ENCODE assay signal across 20 cellular contexts in genomic region chr18:58320907-58321561, GRCh38.
DNase-seq lines count a peak whose midpoint lies in the region; ATAC-seq, FAIRE-seq and TF ChIP-seq lines count a peak whose summit lies in the region.
"Had no signal": no experiment of that assay in that cellular context is flagged by ENCODE, and none has a peak within 500 bp of the region (broad histone marks: within the 10 kb centered on the region; RNA-seq: fewer than 3 reads in every experiment).

No MANE protein-coding gene starts in this region.

- no peaks in the 10 kb centered on the region for H4K20me1 ChIP-seq in GM12878 (ENCODE audit: control insufficient read depth, insufficient read depth)

- TF ChIP-seq EP300 in GM12878 (IDR thresholded peaks at IDR 0.05; ENCODE audit: borderline replicate concordance in 1 of 2, control insufficient read depth in 1 of 2, low read depth in 2 of 2, low read length in 2 of 2) (no peak), upper lobe of left lung (IDR thresholded peaks at IDR 0.05) (no peak)

- no peak overlapping the region for H2BK120ac ChIP-seq in mesenchymal stem cell (ENCODE audit: low read depth, low read length)

- H3K18ac ChIP-seq in mesenchymal stem cell (ENCODE audit: low read depth in 1 of 2, low read length in 2 of 2): no peak overlapping the region

- TF ChIP-seq RAD21 in GM12878 (IDR thresholded peaks at IDR 0.05; ENCODE audit: insufficient read depth, low read depth, low read length): no peak

- H3K27ac ChIP-seq in left ventricle myocardium inferior (replicated peaks): peak overlapping the region; percentile 66
- no peak overlapping the region for H3K27ac ChIP-seq in GM12878 (ENCODE audit: control insufficient read depth, insufficient read depth)
- no peak overlapping the region for H3K27ac ChIP-seq in mesenchymal stem cell (ENCODE audit: low read length, poor library complexity, severe bottlenecking)
- peak overlapping the region; percentile 26 to 68 (median 57) for H3K27ac ChIP-seq in upper lobe of left lung
- H3K27ac ChIP-seq: ascending aorta had no signal

- H3K4me3 Mint-ChIP-seq in activated CD8-positive, alpha-beta memory T cell treated with anti-CD3 and anti-CD28 coated beads, Interleukin-2, amount 10 ng/mL, durations not matched to agents 7 days and 5 days: no peak overlapping the region
- H3K4me3 Mint-ChIP-seq: activated naive CD4-positive, alpha-beta T cell treated with anti-CD3 and anti-CD28 coated beads, Interleukin-2, amount 10 ng/mL, durations not matched to agents 7 days and 5 days; memory B cell had no signal

- H3K14ac ChIP-seq in mesenchymal stem cell (ENCODE audit: low read length in 2 of 2): no peak overlapping the region

- H3K4me2 ChIP-seq in GM12878 (ENCODE audit: control insufficient read depth, insufficient read depth): no peak overlapping the region
- no peak overlapping the region for H3K4me2 ChIP-seq in mesenchymal stem cell (ENCODE audit: low read length, poor library complexity, severe bottlenecking)
- H3K4me2 ChIP-seq: SK-N-SH had no signal

- SMC1A ChIA-PET in GM12878 (lab: Charles Lee; ENCODE audit: uncharacterized antibody, unreplicated experiment): interaction anchor here (0.9 to 1.8 kb wide), 11 partner anchors 17 to 443 kb away, joined by 3 to 10 read pairs (median 5); no protein-coding TSS in a partner anchor

- WGBS in GM12878 (ENCODE audit: insufficient coverage, insufficient replicate concordance, low lambda C conversion rate, missing lambda C conversion rate): 89% methylated on average over 3 of the region's 3 CpGs
- WGBS in mesenchymal stem cell: 98% methylated on average over 3 of the region's 3 CpGs
- WGBS in upper lobe of left lung, 2 donors: 76 to 83% methylated on average over 3 of the region's 3 CpGs

- DNase-seq in left ventricle myocardium inferior: no peak
- no peak for DNase-seq in Right ventricle myocardium inferior (ENCODE audit: missing footprints)
- no peak for DNase-seq in GM12878 (ENCODE audit: low read depth, low spot score)
- no peak for DNase-seq in mesenchymal stem cell
- DNase-seq in upper lobe of left lung: no peak
- no peak for DNase-seq in NCI-H146 (lab: John Stamatoyannopoulos, UW)
- DNase-seq in activated CD8-positive, alpha-beta memory T cell treated with anti-CD3 and anti-CD28 coated beads, Interleukin-2, amount 10 ng/mL, durations not matched to agents 7 days and 5 days: no peak
- no peak for DNase-seq in NCI-H2029 treated with DMSO at 0.1 percent for 48 hours (lab: John Stamatoyannopoulos, UW)
- DNase-seq: activated CD4-positive, alpha-beta T cell treated with anti-CD3 and anti-CD28 coated beads, Interleukin-2, amount 10 ng/mL, durations not matched to agents 7 days and 5 days; activated naive CD4-positive, alpha-beta T cell treated with anti-CD3 and anti-CD28 coated beads, Interleukin-2, amount 10 ng/mL, durations not matched to agents 7 days and 5 days; activated T-cell treated with anti-CD3 and anti-CD28 coated beads for 4 hours; MM.1S; NCI-H187 treated with DMSO at 0.1 percent for 48 hours; NCI-H510A; SK-N-SH had no signal

- no peaks in the 10 kb centered on the region for H3K79me2 ChIP-seq in GM12878 (ENCODE audit: control insufficient read depth, insufficient read depth, low read length)

- H2AFZ ChIP-seq in GM12878 (ENCODE audit: control insufficient read depth, low read depth, low read length) (no peak overlapping the region), mesenchymal stem cell (ENCODE audit: low read depth, low read length) (no peak overlapping the region)

- CTCF ChIA-PET in GM12878 (lab: Yijun Ruan, JAX): interaction anchor here (0.9 to 1.4 kb wide), 14 partner anchors 17 to 443 kb away, joined by 3 to 27 read pairs (median 4); no protein-coding TSS in a partner anchor
- CTCF ChIA-PET in activated CD8-positive, alpha-beta memory T cell treated with anti-CD3 and anti-CD28 coated beads, Interleukin-2, amount 10 ng/mL, durations not matched to agents 7 days and 5 days (lab: Charles Lee): interaction anchor here (1.0 kb wide), 1 partner anchor 140 kb away, joined by 3 read pairs; no protein-coding TSS in a partner anchor

- no peak overlapping the region for H2BK15ac ChIP-seq in mesenchymal stem cell (ENCODE audit: low read depth, poor library complexity, severe bottlenecking)

- H3K79me1 ChIP-seq in mesenchymal stem cell (replicated peaks; ENCODE audit: low read length, poor library complexity, severe bottlenecking): peaks cover 24% of the 10 kb centered on the region

- POLR2A ChIA-PET in GM12878 (lab: Charles Lee): no interaction called here

- H3K27me3 ChIP-seq in left ventricle myocardium inferior (ENCODE audit: low read depth): no peaks in the 10 kb centered on the region
- H3K27me3 ChIP-seq in GM12878 (replicated peaks in 1 of 2; ENCODE audit: control insufficient read depth in 2 of 2, insufficient read depth in 2 of 2, low read length in 1 of 2): no peaks in the 10 kb centered on the region
- no peaks in the 10 kb centered on the region for H3K27me3 ChIP-seq in mesenchymal stem cell (ENCODE audit: control insufficient read depth in 1 of 2, insufficient read depth in 1 of 2, low read length in 2 of 2)
- no peaks in the 10 kb centered on the region for H3K27me3 ChIP-seq in upper lobe of left lung
- H3K27me3 ChIP-seq: ascending aorta, vagina had no signal

- no peak overlapping the region for H3K27ac Mint-ChIP-seq in activated CD8-positive, alpha-beta memory T cell treated with anti-CD3 and anti-CD28 coated beads, Interleukin-2, amount 10 ng/mL, durations not matched to agents 7 days and 5 days
- H3K27ac Mint-ChIP-seq: memory B cell had no signal

- no peak overlapping the region for H2BK5ac ChIP-seq in mesenchymal stem cell (ENCODE audit: low read depth, low read length, poor library complexity, severe bottlenecking)

- H3K9ac ChIP-seq in GM12878 (ENCODE audit: control insufficient read depth, insufficient read depth, low read length): no peak overlapping the region
- H3K9ac ChIP-seq in mesenchymal stem cell (ENCODE audit: low read length): peak overlapping the region; percentile 82
- H3K9ac ChIP-seq: SK-N-SH had no signal

- no peak for TF ChIP-seq POLR2A in GM12878 (IDR thresholded peaks at IDR 0.05; ENCODE audit: low read depth, low read length)
- no peak for TF ChIP-seq POLR2A in upper lobe of left lung (IDR thresholded peaks at IDR 0.05)

- no peak for TF ChIP-seq CTCF in left ventricle myocardium inferior (IDR thresholded peaks at IDR 0.05; ENCODE audit: borderline replicate concordance)
- TF ChIP-seq CTCF in GM12878 (IDR thresholded peaks at IDR 0.05 in 2 of 3, conservative IDR thresholded peaks at IDR 0.05 in 1 of 3; ENCODE audit: control insufficient read depth in 2 of 3, extremely low read depth in 1 of 3, insufficient read depth in 1 of 3, low read depth in 3 of 3, low read length in 3 of 3): no peak
- peak in 1 of 6 experiments; percentile 9 for TF ChIP-seq CTCF in upper lobe of left lung (IDR thresholded peaks at IDR 0.05)

- no peak overlapping the region for H2AK5ac ChIP-seq in mesenchymal stem cell (ENCODE audit: low read length, severe bottlenecking)

- in situ Hi-C loops in GM12878 (cut with MboI): no loop called here

- H3K23ac ChIP-seq in mesenchymal stem cell (ENCODE audit: low read length in 2 of 2): no peak overlapping the region

- FAIRE-seq in GM12878 (lab: Jason Lieb, UNC): peak; percentile 54
- FAIRE-seq: G401.6, TTC549 had no signal

- H3K27me3 Mint-ChIP-seq in activated CD8-positive, alpha-beta memory T cell treated with anti-CD3 and anti-CD28 coated beads, Interleukin-2, amount 10 ng/mL, durations not matched to agents 7 days and 5 days: peaks cover 12% of the 10 kb centered on the region
- H3K27me3 Mint-ChIP-seq: activated naive CD4-positive, alpha-beta T cell treated with anti-CD3 and anti-CD28 coated beads, Interleukin-2, amount 10 ng/mL, durations not matched to agents 7 days and 5 days; memory B cell had no signal

- peaks cover 16% of the 10 kb centered on the region for H3K36me3 ChIP-seq in left ventricle myocardium inferior
- no peaks in the 10 kb centered on the region; a peak in 2 of 4 replicates for H3K36me3 ChIP-seq in GM12878 (ENCODE audit: control insufficient read depth in 2 of 2, insufficient read depth in 2 of 2, low read length in 1 of 2)
- peaks cover 0 to 23% of the 10 kb centered on the region in 2 experiments for H3K36me3 ChIP-seq in mesenchymal stem cell (ENCODE audit: control insufficient read depth in 1 of 2, insufficient read depth in 2 of 2, low read depth in 1 of 2, low read length in 2 of 2)
- peaks cover 8 to 26% (median 13%) of the 10 kb centered on the region in 4 donors for H3K36me3 ChIP-seq in upper lobe of left lung
- H3K36me3 ChIP-seq: ascending aorta, vagina had no signal

- no peak overlapping the region for H2BK12ac ChIP-seq in mesenchymal stem cell (ENCODE audit: low read length in 2 of 2)

- BruUV-seq in GM12878 (replicated peaks; lab: Mats Ljungman, UMichigan): no TSS peak

- no peak overlapping the region for H4K8ac ChIP-seq in mesenchymal stem cell (ENCODE audit: low read length)

- no peaks in the 10 kb centered on the region for H3K9me3 ChIP-seq in left ventricle myocardium inferior (replicated peaks)
- H3K9me3 ChIP-seq in GM12878 (replicated peaks; ENCODE audit: control insufficient read depth, insufficient read depth, low read length): no peaks in the 10 kb centered on the region
- H3K9me3 ChIP-seq in mesenchymal stem cell (ENCODE audit: control insufficient read depth, low read length): no peaks in the 10 kb centered on the region
- no peaks in the 10 kb centered on the region for H3K9me3 ChIP-seq in upper lobe of left lung
- H3K9me3 ChIP-seq: ascending aorta, SK-N-SH, vagina had no signal

- H3K9me3 Mint-ChIP-seq in activated CD8-positive, alpha-beta memory T cell treated with anti-CD3 and anti-CD28 coated beads, Interleukin-2, amount 10 ng/mL, durations not matched to agents 7 days and 5 days (ENCODE audit: low read depth): no peaks in the 10 kb centered on the region
- H3K9me3 Mint-ChIP-seq: activated CD4-positive, alpha-beta T cell treated with anti-CD3 and anti-CD28 coated beads, Interleukin-2, amount 10 ng/mL, durations not matched to agents 7 days and 5 days; activated naive CD4-positive, alpha-beta T cell treated with anti-CD3 and anti-CD28 coated beads, Interleukin-2, amount 10 ng/mL, durations not matched to agents 7 days and 5 days; memory B cell had no signal

- no peaks in the 10 kb centered on the region for H3K36me3 Mint-ChIP-seq in activated CD8-positive, alpha-beta memory T cell treated with anti-CD3 and anti-CD28 coated beads, Interleukin-2, amount 10 ng/mL, durations not matched to agents 7 days and 5 days
- H3K36me3 Mint-ChIP-seq: activated naive CD4-positive, alpha-beta T cell treated with anti-CD3 and anti-CD28 coated beads, Interleukin-2, amount 10 ng/mL, durations not matched to agents 7 days and 5 days had no signal

- RAD21 ChIA-PET in GM12878 (lab: Charles Lee; ENCODE audit: unreplicated experiment): interaction anchor here (0.7 to 1.3 kb wide), 9 partner anchors 26 to 443 kb away, joined by 3 to 13 read pairs (median 4); no protein-coding TSS in a partner anchor

- intact Hi-C loops in left ventricle myocardium inferior (cut with micrococcal nuclease) (loop anchor here (10.0 kb wide), 1 partner anchor 126 kb away; no protein-coding TSS in a partner anchor), Right ventricle myocardium inferior (cut with DNase I) (loop anchor here (5.0 kb wide), 2 partner anchors 184 to 279 kb away; partner anchors contain the start of gene NEDD4L), GM12878 (cut with micrococcal nuclease; ENCODE audit: unreplicated experiment) (loop anchor here (5.0 to 10.0 kb wide), 3 partner anchors 139 to 364 kb away; partner anchors contain the start of gene NEDD4L)

- H3K4me1 ChIP-seq in left ventricle myocardium inferior (peaks cover 42% of the 10 kb centered on the region), GM12878 (ENCODE audit: control insufficient read depth, insufficient read depth, low read length) (peaks cover 12% of the 10 kb centered on the region), mesenchymal stem cell (ENCODE audit: control insufficient read depth, insufficient read depth, low read depth, low read length) (peaks cover 9% of the 10 kb centered on the region), upper lobe of left lung (peaks cover 18 to 24% (median 22%) of the 10 kb centered on the region in 4 donors)
- H3K4me1 ChIP-seq: ascending aorta, vagina had no signal

- H3K4me1 Mint-ChIP-seq in activated CD8-positive, alpha-beta memory T cell treated with anti-CD3 and anti-CD28 coated beads, Interleukin-2, amount 10 ng/mL, durations not matched to agents 7 days and 5 days: peaks cover 4% of the 10 kb centered on the region

- no peak overlapping the region for H3K4ac ChIP-seq in mesenchymal stem cell (ENCODE audit: low read depth in 1 of 2, low read length in 2 of 2)

- H4K91ac ChIP-seq in mesenchymal stem cell (ENCODE audit: low read length): no peak overlapping the region

- ATAC-seq in Right ventricle myocardium inferior: no peak
- ATAC-seq in GM12878: no peak
- ATAC-seq in upper lobe of left lung (ENCODE audit: low FRiP score in 2 of 2): no peak
- no peak for ATAC-seq in activated CD8-positive, alpha-beta memory T cell treated with anti-CD3 and anti-CD28 coated beads, Interleukin-2, amount 10 ng/mL, durations not matched to agents 7 days and 5 days

- no peak overlapping the region for H3K4me3 ChIP-seq in left ventricle myocardium inferior
- no peak overlapping the region for H3K4me3 ChIP-seq in GM12878
- H3K4me3 ChIP-seq in mesenchymal stem cell (ENCODE audit: insufficient read depth in 1 of 2, low read depth in 1 of 2, low read length in 2 of 2): no peak overlapping the region
- H3K4me3 ChIP-seq in upper lobe of left lung: no peak overlapping the region
- H3K4me3 ChIP-seq: ascending aorta, vagina had no signal

Comparison
In these comparisons a context has a peak if more than half of its experiments do, and no peak if none do; other contexts are left out.
1. H3K27ac ChIP-seq: peak in left ventricle myocardium inferior (single experiment) and upper lobe of left lung (4 of 4); none in GM12878 (single experiment) and mesenchymal stem cell (single experiment).